ENCODE assay signal across 1 cellular context in genomic region chr6:15897063-15897934, GRCh38.
TF ChIP-seq lines count a peak whose summit lies in the region.

No MANE protein-coding gene starts in this region.

TF ChIP-seq in K562, 482 proteins besides CTCF, POLR2A, EP300 and RAD21 (continued from another document):
- no peak for TF ChIP-seq CHD7 (IDR thresholded peaks at IDR 0.05; ENCODE audit: low read depth, low read length)
- TF ChIP-seq HNRNPLL (IDR thresholded peaks at IDR 0.05; ENCODE audit: low read depth, low read length, poor library complexity, severe bottlenecking): no peak
- TF ChIP-seq HIVEP1 (CRISPR knock-in tag; IDR thresholded peaks at IDR 0.05): 0 out of 2 replicates have a peak, but pooled peaks have one; percentile 43
- TF ChIP-seq TCFL5 (CRISPR knock-in tag; conservative IDR thresholded peaks at IDR 0.05): no peak
- TF ChIP-seq TSC22D4 (tag; IDR thresholded peaks at IDR 0.05): no peak
- no peak; the same call in 1 of the 2 replicates for TF ChIP-seq ZNF197 (CRISPR knock-in tag; IDR thresholded peaks at IDR 0.05; ENCODE audit: low read depth)
